Comparison of ENCODE assay signal across 23 cellular contexts in the genomic region with DNA sequence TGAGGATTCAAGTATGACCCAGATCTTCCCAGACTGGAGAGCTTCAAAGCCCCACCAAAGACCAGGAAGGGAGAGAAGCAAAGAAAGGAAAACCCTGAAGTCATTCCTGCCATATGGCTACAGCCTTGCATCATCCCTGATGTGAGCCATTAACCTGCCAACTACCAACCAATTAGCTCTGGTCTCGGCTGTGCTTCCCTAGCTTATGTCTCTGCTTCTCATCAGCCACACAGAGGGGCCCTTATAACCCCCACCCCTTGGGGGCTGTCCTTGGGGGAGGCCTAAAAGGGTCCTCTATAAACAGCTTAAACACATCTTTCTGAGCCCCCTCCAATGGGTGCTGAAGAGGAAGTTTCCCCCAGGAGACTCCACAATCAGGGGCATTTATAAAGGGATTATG. TPM values are rescaled to one million over a fixed set of nuclear protein-coding genes. Genes with fewer than 3 reads are reported as not detected.
"Had no signal": no experiment of that assay in that cellular context is flagged by ENCODE, and none has a peak within 500 bp of the region (broad histone marks: within the 10 kb centered on the region; RNA-seq: fewer than 3 reads in every experiment).

No MANE protein-coding gene starts in this region.

- H3K27ac Mint-ChIP-seq: activated naive CD4-positive, alpha-beta T cell treated with anti-CD3 and anti-CD28 coated beads, Interleukin-2, amount 50 U/mL, for 72 hours; activated T-helper 1 cell treated with anti-CD3 and anti-CD28 coated beads, Interleukin-12 subunit alpha, Interleukin-12 subunit beta, Interleukin-2, Interleukin-4 antibody, amounts not matched to agents 30 ng/mL and 10 ng/mL and 1 ng/mL, durations not matched to agents 14 hours and 24 hours and 36 hours; dendritic cell treated with granulocyte-macrophage colony-stimulating factor and Interleukin-4, amounts not matched to agents 40 ng/mL and 50 ng/mL, for 4 days; effector memory CD8-positive, alpha-beta T cell; nephron progenitor cell; stimulated activated memory B cell treated with anti-CD40 and anti-IgM and Interleukin-4, amounts not matched to agents 10 μg/mL and 1 μg/mL and 100 μg/mL, for 72 hours had no signal

- H2AFZ ChIP-seq: hepatocyte had no signal

- H3K4me2 ChIP-seq: hepatocyte had no signal

- H3K4me3 Mint-ChIP-seq: activated T-helper 1 cell treated with anti-CD3 and anti-CD28 coated beads, Interleukin-12 subunit alpha, Interleukin-12 subunit beta, Interleukin-2, Interleukin-4 antibody, amounts not matched to agents 30 ng/mL and 10 ng/mL and 1 ng/mL, durations not matched to agents 14 hours and 24 hours and 36 hours; dendritic cell treated with granulocyte-macrophage colony-stimulating factor and Interleukin-4, amounts not matched to agents 40 ng/mL and 50 ng/mL, for 4 days; effector memory CD8-positive, alpha-beta T cell; nephron progenitor cell; stimulated activated memory B cell treated with anti-CD40 and anti-IgM and Interleukin-4, amounts not matched to agents 10 μg/mL and 1 μg/mL and 100 μg/mL, for 72 hours had no signal

- ATAC-seq: activated naive CD4-positive, alpha-beta T cell treated with anti-CD3 and anti-CD28 coated beads, Interleukin-2, amount 50 U/mL, for 72 hours; effector memory CD8-positive, alpha-beta T cell; left colon; stimulated activated memory B cell treated with anti-CD40 and anti-IgM and Interleukin-4, amounts not matched to agents 10 μg/mL and 1 μg/mL and 100 μg/mL, for 72 hours had no signal

- H3K9me3 Mint-ChIP-seq: activated naive CD4-positive, alpha-beta T cell treated with anti-CD3 and anti-CD28 coated beads, Interleukin-2, amount 50 U/mL, for 72 hours; dendritic cell treated with granulocyte-macrophage colony-stimulating factor and Interleukin-4, amounts not matched to agents 40 ng/mL and 50 ng/mL, for 4 days had no signal

- FAIRE-seq: astrocyte, islet of Langerhans had no signal

- H3K27ac ChIP-seq: adrenal gland, esophagus squamous epithelium, hepatocyte, spleen, thyroid gland, VCaP had no signal

- H3K9me3 ChIP-seq: adrenal gland, thyroid gland had no signal

- H3K36me3 ChIP-seq: adrenal gland, esophagus squamous epithelium, spleen, thyroid gland had no signal

- H3K36me3 Mint-ChIP-seq: activated naive CD4-positive, alpha-beta T cell treated with anti-CD3 and anti-CD28 coated beads, Interleukin-2, amount 50 U/mL, for 72 hours; stimulated activated memory B cell treated with anti-CD40 and anti-IgM and Interleukin-4, amounts not matched to agents 10 μg/mL and 1 μg/mL and 100 μg/mL, for 72 hours had no signal

- H3K4me3 ChIP-seq: adrenal gland, esophagus squamous epithelium, hepatocyte, spleen, thyroid gland had no signal

- H3K27me3 ChIP-seq: adrenal gland, hepatocyte, thyroid gland had no signal

- H3K4me1 Mint-ChIP-seq: stimulated activated memory B cell treated with anti-CD40 and anti-IgM and Interleukin-4, amounts not matched to agents 10 μg/mL and 1 μg/mL and 100 μg/mL, for 72 hours had no signal

- H3K79me2 ChIP-seq: hepatocyte had no signal

- H3K4me1 ChIP-seq: adrenal gland, esophagus squamous epithelium, spleen, thyroid gland had no signal

- DNase-seq: activated CD4-positive, alpha-beta T cell treated with anti-CD3 and anti-CD28 coated beads for 1 hour; activated CD8-positive, alpha-beta memory T cell treated with anti-CD3 and anti-CD28 coated beads for 24 hours; activated gamma-delta T cell treated with Interleukin-2 at 50 U/mL for 16 hours; adrenal gland; effector memory CD8-positive, alpha-beta T cell; esophagus squamous epithelium; left colon; nephron progenitor cell; nucleus accumbens; spleen; stimulated activated CD4-positive, alpha-beta T cell treated with anti-CD3 and anti-CD28 coated beads, Interleukin-4, amount 100 ng/mL, for 4 hours; thyroid gland had no signal

RNA-seq across cellular contexts. Expression of gene NOX5, which starts 52.8 kb away (rescaled TPM):
- total RNA-seq: bronchial epithelial cell, chondrocyte, lung microvascular endothelial cell had no signal
- polyA plus RNA-seq: hepatocyte had no signal
